In the genomic region with DNA sequence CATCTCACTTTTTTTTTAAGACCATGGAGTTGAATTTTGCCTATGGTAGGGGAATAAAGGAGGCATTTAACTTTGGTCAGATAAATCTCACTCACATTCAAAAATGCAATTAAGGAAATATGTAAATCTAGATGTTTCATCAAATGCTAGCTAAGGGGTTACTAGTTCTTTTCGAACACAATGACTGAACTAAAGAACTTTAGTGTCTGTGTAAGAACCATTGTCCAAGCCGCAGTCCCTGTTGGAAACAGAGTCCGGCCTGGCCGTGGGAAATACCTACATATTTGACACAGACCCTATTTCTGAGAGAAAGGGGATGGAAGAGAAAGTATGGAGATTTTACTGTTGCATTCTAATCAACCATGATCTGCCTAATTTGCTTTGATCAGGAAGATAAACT, we compare ENCODE assay signal across 25 cellular contexts. TPM values are rescaled to one million over a fixed set of nuclear protein-coding genes. Genes with fewer than 3 reads are reported as not detected.
"Had no signal": no experiment of that assay in that cellular context is flagged by ENCODE, and none has a peak within 500 bp of the region (broad histone marks: within the 10 kb centered on the region; RNA-seq: fewer than 3 reads in every experiment).

No MANE protein-coding gene starts in this region.

- H3K4me1 ChIP-seq: ascending aorta, breast epithelium, esophagus muscularis mucosa, gastroesophageal sphincter, heart left ventricle, left ventricle myocardium inferior had no signal

- H3K9me3 Mint-ChIP-seq: activated CD4-positive, alpha-beta T cell treated with anti-CD3 and anti-CD28 coated beads, Interleukin-2, amount 10 ng/mL, durations not matched to agents 7 days and 5 days; activated naive CD4-positive, alpha-beta T cell treated with anti-CD3 and anti-CD28 coated beads, Interleukin-2, amount 10 ng/mL, durations not matched to agents 7 days and 5 days; activated naive CD8-positive, alpha-beta T cell treated with anti-CD3 and anti-CD28 coated beads, Interleukin-2, amount 50 U/mL, for 24 hours; T-helper 1 cell treated with Interleukin-12 subunit alpha and Interleukin-12 subunit beta and Interleukin-4 antibody, amounts not matched to agents 30 μg/mL and 1 μg/mL, for 36 hours had no signal

- DNase-seq: activated CD4-positive, alpha-beta T cell treated with anti-CD3 and anti-CD28 coated beads, Interleukin-2, amount 10 ng/mL, durations not matched to agents 7 days and 5 days; activated CD8-positive, alpha-beta memory T cell treated with anti-CD3 and anti-CD28 coated beads, Interleukin-2, amount 50 U/mL, for 4 hours; activated effector memory CD4-positive, alpha-beta T cell treated with Interleukin-2 at 50 U/mL for 16 hours; activated naive CD4-positive, alpha-beta T cell treated with anti-CD3 and anti-CD28 coated beads, Interleukin-2, amount 10 ng/mL, durations not matched to agents 7 days and 5 days; activated naive CD8-positive, alpha-beta T cell treated with anti-CD3 and anti-CD28 coated beads, Interleukin-2, amount 50 U/mL, for 24 hours; activated T-cell treated with anti-CD3 and anti-CD28 coated beads, Interleukin-2, amount 50 U/mL, for 48 hours; cerebellar nuclear complex; effector CD8-positive, alpha-beta T cell; heart left ventricle; left ventricle myocardium inferior; mammary epithelial cell; natural killer cell; stimulated activated CD4-positive, alpha-beta T cell treated with anti-CD3 and anti-CD28 coated beads, Interleukin-4, amount 100 ng/mL, for 1 hour; stimulated activated naive CD8-positive, alpha-beta T cell treated with anti-CD3 and anti-CD28 coated beads, Interleukin-15, amount 100 ng/mL, for 72 hours had no signal

- H3K36me3 Mint-ChIP-seq: activated naive CD4-positive, alpha-beta T cell treated with anti-CD3 and anti-CD28 coated beads, Interleukin-2, amount 10 ng/mL, durations not matched to agents 7 days and 5 days; natural killer cell had no signal

- H3K4me1 Mint-ChIP-seq: activated CD4-positive, alpha-beta T cell treated with anti-CD3 and anti-CD28 coated beads, Interleukin-2, amount 10 ng/mL, durations not matched to agents 7 days and 5 days; activated naive CD4-positive, alpha-beta T cell treated with anti-CD3 and anti-CD28 coated beads, Interleukin-2, amount 10 ng/mL, durations not matched to agents 7 days and 5 days; activated naive CD8-positive, alpha-beta T cell treated with anti-CD3 and anti-CD28 coated beads, Interleukin-2, amount 50 U/mL, for 24 hours; natural killer cell; stimulated activated naive CD8-positive, alpha-beta T cell treated with anti-CD3 and anti-CD28 coated beads, Interleukin-15, amount 100 ng/mL, for 72 hours had no signal

- H3K27ac Mint-ChIP-seq: activated CD4-positive, alpha-beta T cell treated with anti-CD3 and anti-CD28 coated beads, Interleukin-2, amount 10 ng/mL, durations not matched to agents 7 days and 5 days; activated naive CD4-positive, alpha-beta T cell treated with anti-CD3 and anti-CD28 coated beads, Interleukin-2, amount 10 ng/mL, durations not matched to agents 7 days and 5 days; activated naive CD8-positive, alpha-beta T cell treated with anti-CD3 and anti-CD28 coated beads, Interleukin-2, amount 50 U/mL, for 24 hours; natural killer cell; T-helper 1 cell treated with Interleukin-12 subunit alpha and Interleukin-12 subunit beta and Interleukin-4 antibody, amounts not matched to agents 30 μg/mL and 1 μg/mL, for 36 hours had no signal

- H3K4me3 Mint-ChIP-seq: activated CD4-positive, alpha-beta T cell treated with anti-CD3 and anti-CD28 coated beads, Interleukin-2, amount 10 ng/mL, durations not matched to agents 7 days and 5 days; activated naive CD4-positive, alpha-beta T cell treated with anti-CD3 and anti-CD28 coated beads, Interleukin-2, amount 10 ng/mL, durations not matched to agents 7 days and 5 days; activated naive CD8-positive, alpha-beta T cell treated with anti-CD3 and anti-CD28 coated beads, Interleukin-2, amount 50 U/mL, for 24 hours; natural killer cell; stimulated activated naive CD8-positive, alpha-beta T cell treated with anti-CD3 and anti-CD28 coated beads, Interleukin-15, amount 100 ng/mL, for 72 hours; T-helper 1 cell treated with Interleukin-12 subunit alpha and Interleukin-12 subunit beta and Interleukin-4 antibody, amounts not matched to agents 30 μg/mL and 1 μg/mL, for 36 hours had no signal

- H3K36me3 ChIP-seq: ascending aorta, breast epithelium, esophagus muscularis mucosa, gastroesophageal sphincter, heart left ventricle, left ventricle myocardium inferior, thoracic aorta had no signal

- H3K27me3 ChIP-seq: ascending aorta, breast epithelium had no signal

- H3K9me3 ChIP-seq: ascending aorta, breast epithelium, esophagus muscularis mucosa, gastroesophageal sphincter, heart left ventricle, left ventricle myocardium inferior, thoracic aorta had no signal

- ATAC-seq: activated naive CD8-positive, alpha-beta T cell treated with anti-CD3 and anti-CD28 coated beads, Interleukin-2, amount 50 U/mL, for 24 hours; gastroesophageal sphincter; heart left ventricle; natural killer cell; sciatic nerve; stimulated activated naive CD8-positive, alpha-beta T cell treated with anti-CD3 and anti-CD28 coated beads, Interleukin-15, amount 100 ng/mL, for 72 hours had no signal

- H3K27ac ChIP-seq: ascending aorta, breast epithelium, esophagus muscularis mucosa, gastroesophageal sphincter, heart left ventricle, left ventricle myocardium inferior, thoracic aorta had no signal

- H3K4me3 ChIP-seq: ascending aorta, breast epithelium, esophagus muscularis mucosa, gastroesophageal sphincter, heart left ventricle, left ventricle myocardium inferior, smooth muscle cell, thoracic aorta had no signal

- H3K4me2 ChIP-seq: smooth muscle cell had no signal

RNA-seq across cellular contexts. Expression of a gene that starts 17.4 kb away (rescaled TPM):
- total RNA-seq: activated CD4-positive, alpha-beta T cell treated with anti-CD3 and anti-CD28 coated beads, Interleukin-2, amount 10 ng/mL, durations not matched to agents 7 days and 5 days; endothelial cell of umbilical vein; kidney epithelial cell; left ventricle myocardium inferior; natural killer cell; pulmonary artery endothelial cell had no signal
- polyA plus RNA-seq: endothelial cell of umbilical vein, mammary epithelial cell had no signal
